ENCODE assay signal across 8 cellular contexts in genomic region chr22:42270178-42270511, GRCh38. TPM values are rescaled to one million over a fixed set of nuclear protein-coding genes. Genes with fewer than 3 reads are reported as not detected.
A peak's percentile ranks its signal among the peaks of the same experiment; 100 is the strongest.
DNase-seq lines count a peak whose midpoint lies in the region; ATAC-seq, FAIRE-seq and TF ChIP-seq lines count a peak whose summit lies in the region.

No MANE protein-coding gene starts in this region.

- CTCF ChIA-PET in MCF 10A (lab: Yijun Ruan, JAX) = no interaction called here
- CTCF ChIA-PET in HepG2 (lab: Yijun Ruan, JAX; ENCODE audit: low intra/inter-chr PET ratio, low total read pairs) = interaction anchor here (1.0 to 1.4 kb wide), 2 partner anchors 44 to 101 kb away, joined by 3 to 6 read pairs; no protein-coding TSS in a partner anchor

- H3K36me3 Mint-ChIP-seq in MCF 10A (ENCODE audit: insufficient read depth, unreplicated experiment) = peaks cover 8% of the 10 kb centered on the region

- ATAC-seq in GM18861 (IDR thresholded peaks at IDR 0.05; ENCODE audit: unreplicated experiment) = peak; percentile 13
- ATAC-seq in HG02571 (IDR thresholded peaks at IDR 0.05; ENCODE audit: unreplicated experiment) = peak; percentile 45
- peak; percentile 67 for ATAC-seq in HepG2

- peaks cover 46% of the 10 kb centered on the region for H3K79me2 ChIP-seq in HepG2 (ENCODE audit: insufficient read depth, low read length)

- H3K27me3 ChIP-seq in HepG2 (ENCODE audit: control insufficient read depth in 1 of 2, insufficient read depth in 2 of 2, low read length in 2 of 2) = no peaks in the 10 kb centered on the region; a peak in 1 of 5 replicates
- H3K27me3 ChIP-seq in subcutaneous abdominal adipose tissue (ENCODE audit: control insufficient read depth in 5 of 5, insufficient read depth in 4 of 5, low read length in 5 of 5) = no peaks in the 10 kb centered on the region

- H2AFZ ChIP-seq in HepG2 (ENCODE audit: low read length) = no peak overlapping the region

- FAIRE-seq in HepG2 (lab: Jason Lieb, UNC) = no peak

- no peak for TF ChIP-seq EP300 in HepG2 (IDR thresholded peaks at IDR 0.05; ENCODE audit: low read depth in 2 of 2, low read length in 2 of 2)
- TF ChIP-seq EP300 in HepG2 (CRISPR knock-in tag; IDR thresholded peaks at IDR 0.05; ENCODE audit: borderline replicate concordance) = no peak

- peak overlapping the region; percentile 83 for H3K4me2 ChIP-seq in HepG2 (ENCODE audit: low read depth, low read length)

- H3K9ac ChIP-seq in HepG2 (ENCODE audit: insufficient read depth, low read depth, low read length) (peak overlapping the region; percentile 87), subcutaneous abdominal adipose tissue (ENCODE audit: low read length in 5 of 5) (peak overlapping the region in 4 of 5 donors; percentile 88 to 92 (median 91))

- peaks cover 15% of the 10 kb centered on the region for H3K4me1 Mint-ChIP-seq in MCF 10A (ENCODE audit: insufficient read depth, unreplicated experiment)

- DNase-seq in NCI-H748 treated with DMSO at 0.1 percent for 48 hours (lab: John Stamatoyannopoulos, UW) (peak; percentile 15), MCF 10A (ENCODE audit: unreplicated experiment) (peak; percentile 35), HepG2 (ENCODE audit: low spot score) (no peak), T1000 (lab: John Stamatoyannopoulos, UW) (no peak), cerebellum (ENCODE audit: low spot score) (no peak)

- H4K20me1 ChIP-seq in HepG2 (ENCODE audit: insufficient read depth, low read length) = peaks cover 34% of the 10 kb centered on the region

- no peak for TF ChIP-seq RAD21 in HepG2 (CRISPR knock-in tag; IDR thresholded peaks at IDR 0.05)

- in situ Hi-C loops in HepG2 (cut with HindIII; ENCODE audit: extremely low pct_ligation_motif_present, low pct_unique_long_range_greater_than_20kb) = no loop called here

- H3K9me3 ChIP-seq in HepG2 (ENCODE audit: low read length) (no peaks in the 10 kb centered on the region), subcutaneous abdominal adipose tissue (ENCODE audit: control insufficient read depth in 5 of 5, low read length in 5 of 5) (no peaks in the 10 kb centered on the region)

- WGBS in HepG2 (ENCODE audit: low lambda C conversion rate) = no CpG with 5 or more reads among the region's 37 CpGs

- H3K4me1 ChIP-seq in HepG2 (ENCODE audit: insufficient read depth, low read length) (peaks cover 50% of the 10 kb centered on the region), subcutaneous abdominal adipose tissue (ENCODE audit: control insufficient read depth in 5 of 5, insufficient read depth in 5 of 5, low read length in 5 of 5) (peaks cover 0 to 28% (median 15%) of the 10 kb centered on the region in 5 donors)

- TF ChIP-seq POLR2A in HepG2 (IDR thresholded peaks at IDR 0.05; ENCODE audit: insufficient read depth in 1 of 2, low read depth in 2 of 2, low read length in 2 of 2) = peak in 1 of 2 experiments; percentile 28; a peak in 1 of 4 replicates

- BruUV-seq in MCF 10A (replicated peaks; lab: Mats Ljungman, UMichigan) (no TSS peak), HepG2 (replicated peaks; lab: Mats Ljungman, UMichigan) (no TSS peak)

- peak overlapping the region; percentile 79 for H3K27ac Mint-ChIP-seq in MCF 10A (ENCODE audit: low read depth, unreplicated experiment)

- H3K4me3 ChIP-seq in HepG2 (replicated peaks in 1 of 3; ENCODE audit: insufficient read depth in 1 of 3, low read depth in 2 of 3, low read length in 3 of 3) (peak overlapping the region; percentile 83 to 94 (median 93)), subcutaneous abdominal adipose tissue (ENCODE audit: low read depth in 1 of 5, low read length in 5 of 5) (peak overlapping the region in 4 of 5 donors; percentile 80 to 91 (median 90))

- H3K36me3 ChIP-seq in HepG2 (replicated peaks in 1 of 2; ENCODE audit: control insufficient read depth in 1 of 2, insufficient read depth in 2 of 2, low read length in 2 of 2) (peaks cover 0 to 1% of the 10 kb centered on the region in 2 experiments; a peak in 3 of 5 replicates), subcutaneous abdominal adipose tissue (ENCODE audit: control insufficient read depth in 5 of 5, insufficient read depth in 5 of 5, low read length in 5 of 5) (no peaks in the 10 kb centered on the region)

- no peak for TF ChIP-seq CTCF in MCF 10A (IDR thresholded peaks at IDR 0.05; ENCODE audit: unreplicated experiment)
- TF ChIP-seq CTCF in HepG2 (CRISPR knock-in tag; IDR thresholded peaks at IDR 0.05) = no peak

- H3K27ac ChIP-seq in HepG2 (ENCODE audit: extremely low read length, insufficient read depth, low read length) (peak overlapping the region; percentile 88), subcutaneous abdominal adipose tissue (ENCODE audit: low read depth, low read length) (peak overlapping the region; percentile 50)

- H3K27me3 Mint-ChIP-seq in MCF 10A (ENCODE audit: insufficient read depth, unreplicated experiment) = no peaks in the 10 kb centered on the region

- H3K4me3 Mint-ChIP-seq in MCF 10A (ENCODE audit: unreplicated experiment) = peak overlapping the region; percentile 92

- no peaks in the 10 kb centered on the region for H3K9me3 Mint-ChIP-seq in MCF 10A (ENCODE audit: unreplicated experiment)

- POLR2A ChIA-PET in MCF 10A (lab: Yijun Ruan, JAX) = no interaction called here
- POLR2A ChIA-PET in HepG2 (lab: Yijun Ruan, JAX) = no interaction called here

- intact Hi-C loops in MCF 10A (cut with micrococcal nuclease) (no loop called here), HepG2 (cut with micrococcal nuclease; ENCODE audit: unreplicated experiment) (no loop called here)

TF ChIP-seq in HepG2, 621 proteins besides CTCF, POLR2A, EP300 and RAD21 (continues in another document):
- TF ChIP-seq AGO2 (optimal IDR thresholded peaks at IDR 0.05; ENCODE audit: low read depth, low read length) (peak; percentile 8), EED (CRISPR knock-in tag; IDR thresholded peaks at IDR 0.05) (no peak), ZNF496 (CRISPR knock-in tag; IDR thresholded peaks at IDR 0.05; ENCODE audit: insufficient replicate concordance) (no peak), ARNT2 (CRISPR knock-in tag; IDR thresholded peaks at IDR 0.05; ENCODE audit: low read depth) (no peak), TAF15 (IDR thresholded peaks at IDR 0.05; ENCODE audit: low read depth, low read length, poor library complexity, severe bottlenecking) (no peak), JUNB (CRISPR knock-in tag; IDR thresholded peaks at IDR 0.05; ENCODE audit: borderline replicate concordance) (no peak), MLLT10 (CRISPR knock-in tag; IDR thresholded peaks at IDR 0.05) (no peak), ZNF678 (CRISPR knock-in tag; IDR thresholded peaks at IDR 0.05) (0 out of 2 replicates have a peak, but pooled peaks have one; percentile 11), ZNF225 (CRISPR knock-in tag; IDR thresholded peaks at IDR 0.05) (no peak), ZNF768 (CRISPR knock-in tag; IDR thresholded peaks at IDR 0.05) (0 out of 2 replicates have a peak, but pooled peaks have one; percentile 4), ZNF180 (CRISPR knock-in tag; IDR thresholded peaks at IDR 0.05; ENCODE audit: borderline replicate concordance, low read depth) (no peak), THAP11 (CRISPR knock-in tag; IDR thresholded peaks at IDR 0.05) (no peak), SMYD3 (CRISPR knock-in tag; IDR thresholded peaks at IDR 0.05) (no peak), JARID2 (CRISPR knock-in tag; IDR thresholded peaks at IDR 0.05; ENCODE audit: insufficient replicate concordance) (no peak), ZNF335 (CRISPR knock-in tag; IDR thresholded peaks at IDR 0.05) (no peak), ZNF557 (CRISPR knock-in tag; IDR thresholded peaks at IDR 0.05) (no peak)
- TF ChIP-seq, protein P1, sequence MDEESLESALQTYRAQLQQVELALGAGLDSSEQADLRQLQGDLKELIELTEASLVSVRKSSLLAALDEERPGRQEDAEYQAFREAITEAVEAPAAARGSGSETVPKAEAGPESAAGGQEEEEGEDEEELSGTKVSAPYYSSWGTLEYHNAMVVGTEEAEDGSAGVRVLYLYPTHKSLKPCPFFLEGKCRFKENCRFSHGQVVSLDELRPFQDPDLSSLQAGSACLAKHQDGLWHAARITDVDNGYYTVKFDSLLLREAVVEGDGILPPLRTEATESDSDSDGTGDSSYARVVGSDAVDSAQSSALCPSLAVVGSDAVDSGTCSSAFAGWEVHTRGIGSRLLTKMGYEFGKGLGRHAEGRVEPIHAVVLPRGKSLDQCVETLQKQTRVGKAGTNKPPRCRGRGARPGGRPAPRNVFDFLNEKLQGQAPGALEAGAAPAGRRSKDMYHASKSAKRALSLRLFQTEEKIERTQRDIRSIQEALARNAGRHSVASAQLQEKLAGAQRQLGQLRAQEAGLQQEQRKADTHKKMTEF (CRISPR knock-in tag; IDR thresholded peaks at IDR 0.05) = no peak

RNA-seq across cellular contexts. Expression of gene TCF20, which starts 0.3 kb away (rescaled TPM):
- total RNA-seq in MCF 10A (2022) (44.7 and 56.4 TPM in 2 replicates), HepG2 (2016; rRNA removed; fragmentation: Illumina TruSeq; extraction: Trizol) (23.7 and 25.7 TPM in 2 replicates), cerebellum (33.2 TPM)
- total RNA-seq in HepG2 (2016; cell fraction: cytosol; rRNA removed; fragmentation: Illumina TruSeq; extraction: Trizol; ENCODE audit: low read depth) = 1.5 TPM in 2 replicates
- total RNA-seq in HepG2 (2016; cell fraction: insoluble cytoplasmic fraction; rRNA removed; fragmentation: Illumina TruSeq; extraction: Trizol) = 23.1 and 26.1 TPM in 2 replicates
- total RNA-seq in HepG2 (2016; cell fraction: membrane; rRNA removed; fragmentation: Illumina TruSeq; extraction: Trizol) = 7.4 and 8.3 TPM in 2 replicates
- 19.0 and 20.9 TPM in 2 replicates for total RNA-seq in HepG2 (2016; cell fraction: nucleus; rRNA removed; fragmentation: Illumina TruSeq; extraction: Trizol)
- polyA plus RNA-seq in HepG2 (2011; rRNA removed) = 12.8 and 15.8 TPM in 2 replicates
- polyA plus RNA-seq in HepG2 (2011; cell fraction: cytosol; rRNA removed) = 12.1 and 14.1 TPM in 2 replicates
- polyA plus RNA-seq in HepG2 (2011; cell fraction: nucleus; rRNA removed) = 14.6 and 15.9 TPM in 2 replicates
- polyA plus RNA-seq in HepG2 (2012) = 13.0 and 16.5 TPM in 2 replicates
- polyA plus RNA-seq in HepG2 (2016; cell fraction: cytosol; fragmentation: Illumina TruSeq; extraction: Trizol; ENCODE audit: low read depth) = 0.41 and 0.70 TPM in 2 replicates
- 16.1 and 17.1 TPM in 2 replicates for polyA plus RNA-seq in HepG2 (2016; cell fraction: insoluble cytoplasmic fraction; fragmentation: Illumina TruSeq; extraction: Trizol; ENCODE audit: low read depth)
- polyA plus RNA-seq in HepG2 (2016; cell fraction: membrane; fragmentation: Illumina TruSeq; extraction: Trizol; ENCODE audit: low read depth) = 2.3 and 2.6 TPM in 2 replicates
- polyA plus RNA-seq in HepG2 (2016; cell fraction: nucleus; fragmentation: Illumina TruSeq; extraction: Trizol; ENCODE audit: insufficient read depth, low read depth) = 16.7 and 20.2 TPM in 2 replicates
- polyA minus RNA-seq in HepG2 (2011; rRNA and poly(A)+ RNA removed; ENCODE audit: low replicate concordance) = 35.6 and 52.5 TPM in 2 replicates
- 20.2 and 25.1 TPM in 2 replicates for polyA minus RNA-seq in HepG2 (2011; cell fraction: cytosol; rRNA and poly(A)+ RNA removed)
- 24.6 and 30.6 TPM in 2 replicates for polyA minus RNA-seq in HepG2 (2011; cell fraction: nucleus; rRNA and poly(A)+ RNA removed)

Comparison
In these comparisons a context has a peak if more than half of its experiments do, and no peak if none do; other contexts are left out.
1. ATAC-seq: peak in every context shown above with its lines; median percentile 67 in HepG2; 45 in HG02571; 13 in GM18861.
2. DNase-seq: peak in NCI-H748 treated with DMSO at 0.1 percent for 48 hours (single experiment) and MCF 10A (single experiment); none in HepG2 (single experiment), T1000 (single experiment) and cerebellum (single experiment).